35 cellular contexts compared by ENCODE assay signal in the genomic region with DNA sequence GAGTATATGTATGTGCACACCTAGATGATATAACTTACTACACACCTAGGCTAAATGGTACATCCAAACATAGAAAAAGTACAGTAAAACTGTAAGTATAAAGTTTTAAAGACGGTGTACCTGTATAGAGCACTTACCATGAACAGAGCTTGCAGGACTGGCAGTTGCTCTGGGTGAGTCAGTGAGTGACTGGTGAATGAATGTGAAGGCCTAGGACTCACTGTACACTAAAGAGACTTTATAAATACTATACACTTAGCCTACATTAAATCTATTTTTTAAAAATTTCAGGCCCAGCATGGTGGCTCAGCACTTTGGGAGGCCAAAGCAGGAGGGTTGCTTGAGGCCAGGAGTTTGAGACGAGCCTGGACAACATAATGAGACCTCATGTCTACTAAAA.
"Had no signal": no experiment of that assay in that cellular context is flagged by ENCODE, and none has a peak within 500 bp of the region (broad histone marks: within the 10 kb centered on the region; RNA-seq: fewer than 3 reads in every experiment).

No MANE protein-coding gene starts in this region.

- H3K27ac Mint-ChIP-seq: activated CD4-positive, alpha-beta memory T cell treated with anti-CD3 and anti-CD28 coated beads for 36 hours; activated CD4-positive, alpha-beta T cell treated with anti-CD3 and anti-CD28 coated beads for 36 hours; activated CD4-positive, alpha-beta T cell treated with anti-CD3 and anti-CD28 coated beads, Interleukin-2, amount 10 ng/mL, durations not matched to agents 24 days and 14 days; activated CD8-positive, alpha-beta memory T cell treated with anti-CD3 and anti-CD28 coated beads, Interleukin-2, amount 10 ng/mL, durations not matched to agents 7 days and 5 days; activated CD8-positive, alpha-beta T cell treated with anti-CD3 and anti-CD28 coated beads, Interleukin-2, amount 10 ng/mL, durations not matched to agents 7 days and 5 days; activated naive CD4-positive, alpha-beta T cell treated with anti-CD3 and anti-CD28 coated beads for 36 hours; activated naive CD4-positive, alpha-beta T cell treated with anti-CD3 and anti-CD28 coated beads, Interleukin-2, amount 50 U/mL, for 24 hours; activated naive CD8-positive, alpha-beta T cell treated with anti-CD3 and anti-CD28 coated beads for 36 hours; activated naive CD8-positive, alpha-beta T cell treated with anti-CD3 and anti-CD28 coated beads, Interleukin-2, amount 50 U/mL, for 24 hours; activated T-helper 1 cell treated with anti-CD3 and anti-CD28 coated beads, Interleukin-12 subunit alpha, Interleukin-12 subunit beta, Interleukin-2, Interleukin-4 antibody, amounts not matched to agents 30 ng/mL and 10 ng/mL and 1 ng/mL, durations not matched to agents 14 hours and 24 hours and 36 hours; activated T-helper 2 cell treated with anti-CD3 and anti-CD28 coated beads, Interferon-gamma antibody, Interleukin-2, Interleukin-4, amounts not matched to agents 10 μg/mL and 5 μg/mL and 100 μg/mL, durations not matched to agents 14 hours and 24 hours and 36 hours; brain; T-helper 17 cell; T-helper 2 cell treated with Interferon-gamma antibody and Interleukin-4, amounts not matched to agents 5 μg/mL and 100 μg/mL, for 36 hours had no signal

- H3K36me3 Mint-ChIP-seq: activated CD4-positive, alpha-beta memory T cell treated with anti-CD3 and anti-CD28 coated beads for 36 hours; activated CD8-positive, alpha-beta memory T cell treated with anti-CD3 and anti-CD28 coated beads, Interleukin-2, amount 10 ng/mL, durations not matched to agents 7 days and 5 days; activated naive CD4-positive, alpha-beta T cell treated with anti-CD3 and anti-CD28 coated beads, Interleukin-2, amount 50 U/mL, for 24 hours; activated naive CD8-positive, alpha-beta T cell treated with anti-CD3 and anti-CD28 coated beads for 36 hours had no signal

- H3K4me3 ChIP-seq: adrenal gland, ascending aorta, cardiac muscle cell, colonic mucosa, gastroesophageal sphincter, heart right ventricle had no signal

- DNase-seq: activated CD4-positive, alpha-beta memory T cell treated with anti-CD3 and anti-CD28 coated beads for 36 hours; activated CD4-positive, alpha-beta T cell treated with anti-CD3 and anti-CD28 coated beads for 36 hours; activated CD4-positive, alpha-beta T cell treated with anti-CD3 and anti-CD28 coated beads, Interleukin-2, amount 10 ng/mL, durations not matched to agents 24 days and 14 days; activated CD4-positive, CD25-positive, alpha-beta regulatory T cell; activated CD4-positive, CD25-positive, alpha-beta regulatory T cell treated with anti-CD3 and anti-CD28 coated beads, Interleukin-2, amount 50 U/mL, for 72 hours; activated CD8-positive, alpha-beta memory T cell treated with anti-CD3 and anti-CD28 coated beads, Interleukin-2, amount 10 ng/mL, durations not matched to agents 7 days and 5 days; activated CD8-positive, alpha-beta memory T cell treated with anti-CD3 and anti-CD28 coated beads, Interleukin-2, amount 50 U/mL, for 4 hours; activated CD8-positive, alpha-beta T cell treated with anti-CD3 and anti-CD28 coated beads, Interleukin-2, amount 10 ng/mL, durations not matched to agents 7 days and 5 days; activated effector memory CD4-positive, alpha-beta T cell treated with anti-CD3 and anti-CD28 coated beads, Interleukin-2, amount 50 U/mL, for 16 hours; activated naive CD4-positive, alpha-beta T cell treated with anti-CD3 and anti-CD28 coated beads for 36 hours; activated naive CD8-positive, alpha-beta T cell treated with anti-CD3 and anti-CD28 coated beads for 36 hours; activated naive CD8-positive, alpha-beta T cell treated with anti-CD3 and anti-CD28 coated beads, Interleukin-2, amount 50 U/mL, for 24 hours; activated T-cell treated with anti-CD3 and anti-CD28 coated beads, Interleukin-2, amount 50 U/mL, for 1 hour; activated T-cell treated with anti-CD3 and anti-CD28 coated beads, Interleukin-2, amount 50 U/mL, for 48 hours; adrenal gland; amygdala; central memory CD4-positive, alpha-beta T cell; cerebellar nuclear complex; colonic mucosa; effector CD8-positive, alpha-beta T cell; foreskin melanocyte; heart right ventricle; T-helper 1 cell; T-helper 17 cell; T1000 had no signal

- H3K36me3 ChIP-seq: adrenal gland, ascending aorta, cardiac muscle cell, colonic mucosa, gastroesophageal sphincter, heart right ventricle had no signal

- H3K4me1 Mint-ChIP-seq: activated CD4-positive, alpha-beta T cell treated with anti-CD3 and anti-CD28 coated beads for 36 hours; activated CD4-positive, alpha-beta T cell treated with anti-CD3 and anti-CD28 coated beads, Interleukin-2, amount 10 ng/mL, durations not matched to agents 24 days and 14 days; activated CD8-positive, alpha-beta memory T cell treated with anti-CD3 and anti-CD28 coated beads, Interleukin-2, amount 10 ng/mL, durations not matched to agents 7 days and 5 days; activated naive CD4-positive, alpha-beta T cell treated with anti-CD3 and anti-CD28 coated beads, Interleukin-2, amount 50 U/mL, for 24 hours; activated naive CD8-positive, alpha-beta T cell treated with anti-CD3 and anti-CD28 coated beads for 36 hours; activated naive CD8-positive, alpha-beta T cell treated with anti-CD3 and anti-CD28 coated beads, Interleukin-2, amount 50 U/mL, for 24 hours; T-helper 17 cell had no signal

- H3K27me3 ChIP-seq: adrenal gland, ascending aorta, cardiac muscle cell, gastroesophageal sphincter, heart right ventricle had no signal

- ATAC-seq: activated CD4-positive, alpha-beta T cell treated with anti-CD3 and anti-CD28 coated beads for 36 hours; activated CD8-positive, alpha-beta memory T cell treated with anti-CD3 and anti-CD28 coated beads, Interleukin-2, amount 10 ng/mL, durations not matched to agents 7 days and 5 days; activated CD8-positive, alpha-beta T cell treated with anti-CD3 and anti-CD28 coated beads, Interleukin-2, amount 10 ng/mL, durations not matched to agents 7 days and 5 days; activated naive CD8-positive, alpha-beta T cell treated with anti-CD3 and anti-CD28 coated beads, Interleukin-2, amount 50 U/mL, for 24 hours; esophagus mucosa; gastroesophageal sphincter; heart right ventricle; T-helper 17 cell had no signal

- H3K27me3 Mint-ChIP-seq: activated CD4-positive, alpha-beta memory T cell treated with anti-CD3 and anti-CD28 coated beads for 36 hours; activated CD4-positive, alpha-beta T cell treated with anti-CD3 and anti-CD28 coated beads for 36 hours; activated CD4-positive, alpha-beta T cell treated with anti-CD3 and anti-CD28 coated beads, Interleukin-2, amount 10 ng/mL, durations not matched to agents 24 days and 14 days; activated CD8-positive, alpha-beta memory T cell treated with anti-CD3 and anti-CD28 coated beads, Interleukin-2, amount 10 ng/mL, durations not matched to agents 7 days and 5 days; activated naive CD4-positive, alpha-beta T cell treated with anti-CD3 and anti-CD28 coated beads, Interleukin-2, amount 50 U/mL, for 24 hours; activated naive CD8-positive, alpha-beta T cell treated with anti-CD3 and anti-CD28 coated beads, Interleukin-2, amount 50 U/mL, for 24 hours; T-helper 17 cell had no signal

- H3K27ac ChIP-seq: adrenal gland, ascending aorta, cardiac muscle cell, colonic mucosa, gastroesophageal sphincter, heart right ventricle had no signal

- H3K4me1 ChIP-seq: adrenal gland, colonic mucosa, gastroesophageal sphincter had no signal

- FAIRE-seq: endothelial cell of umbilical vein had no signal

- H3K4me3 Mint-ChIP-seq: activated CD4-positive, alpha-beta memory T cell treated with anti-CD3 and anti-CD28 coated beads for 36 hours; activated CD4-positive, alpha-beta T cell treated with anti-CD3 and anti-CD28 coated beads for 36 hours; activated CD4-positive, alpha-beta T cell treated with anti-CD3 and anti-CD28 coated beads, Interleukin-2, amount 10 ng/mL, durations not matched to agents 24 days and 14 days; activated CD8-positive, alpha-beta memory T cell treated with anti-CD3 and anti-CD28 coated beads, Interleukin-2, amount 10 ng/mL, durations not matched to agents 7 days and 5 days; activated CD8-positive, alpha-beta T cell treated with anti-CD3 and anti-CD28 coated beads, Interleukin-2, amount 10 ng/mL, durations not matched to agents 7 days and 5 days; activated naive CD4-positive, alpha-beta T cell treated with anti-CD3 and anti-CD28 coated beads for 36 hours; activated naive CD4-positive, alpha-beta T cell treated with anti-CD3 and anti-CD28 coated beads, Interleukin-2, amount 50 U/mL, for 24 hours; activated naive CD8-positive, alpha-beta T cell treated with anti-CD3 and anti-CD28 coated beads for 36 hours; activated naive CD8-positive, alpha-beta T cell treated with anti-CD3 and anti-CD28 coated beads, Interleukin-2, amount 50 U/mL, for 24 hours; activated T-helper 1 cell treated with anti-CD3 and anti-CD28 coated beads, Interleukin-12 subunit alpha, Interleukin-12 subunit beta, Interleukin-2, Interleukin-4 antibody, amounts not matched to agents 30 ng/mL and 10 ng/mL and 1 ng/mL, durations not matched to agents 14 hours and 24 hours and 36 hours; brain; T-helper 17 cell; T-helper 2 cell treated with Interferon-gamma antibody and Interleukin-4, amounts not matched to agents 5 μg/mL and 100 μg/mL, for 36 hours had no signal
